Comparison of ENCODE assay signal across 1 cellular context in the genomic region with DNA sequence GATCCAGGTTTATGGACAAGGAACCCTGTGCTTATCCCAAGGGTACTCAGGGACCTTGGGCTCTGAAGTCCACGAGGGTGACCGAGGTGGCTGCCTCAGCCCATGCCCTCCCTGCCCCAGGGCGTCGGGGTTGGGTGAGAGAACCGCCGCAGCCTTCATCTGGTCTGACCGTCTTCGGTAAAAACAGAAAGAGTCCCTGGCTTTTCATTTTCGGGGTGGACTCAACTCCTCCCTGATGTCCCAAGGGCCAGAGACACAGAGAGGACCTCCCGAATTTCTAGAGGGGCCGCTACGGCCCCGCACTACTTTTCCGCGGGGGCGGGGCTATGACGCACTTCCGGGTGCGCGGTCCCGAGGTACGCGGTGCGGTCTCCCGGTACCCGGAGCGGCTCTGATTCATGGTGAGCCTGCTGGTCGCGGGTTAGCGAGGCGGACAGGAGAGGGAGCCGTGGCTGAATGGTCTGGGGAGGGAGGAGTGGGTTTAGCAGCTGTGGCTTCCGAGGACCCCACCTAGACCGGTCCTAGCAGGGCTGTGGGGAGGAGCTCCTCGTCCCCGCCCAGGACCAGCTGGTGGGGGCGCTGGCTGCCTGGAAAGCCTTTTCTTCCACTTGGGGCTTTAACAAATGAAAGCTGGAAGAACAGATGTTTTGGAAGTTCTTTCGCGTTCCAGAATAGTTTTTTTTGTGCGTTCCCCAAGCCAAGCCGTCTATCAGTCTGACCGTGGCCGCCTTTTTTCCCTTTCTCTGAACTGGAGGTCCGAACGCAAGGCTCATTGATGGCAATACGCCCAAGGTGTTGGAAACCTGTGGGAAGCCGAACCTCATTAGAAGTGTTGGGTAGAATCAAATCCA.
TF ChIP-seq lines count a peak whose summit lies in the region.

A gene (plus strand): TSS at position 334 of the 851 bp plus-strand sequence. CDS start 7,233 bp downstream, outside the sequence.

TF ChIP-seq in HepG2, 621 proteins besides CTCF, POLR2A, EP300 and RAD21 (continued from another document and continues in another):
- no peak for TF ChIP-seq CEBPB (IDR thresholded peaks at IDR 0.05; ENCODE audit: borderline replicate concordance, low read depth, low read length)
- TF ChIP-seq, protein P1, sequence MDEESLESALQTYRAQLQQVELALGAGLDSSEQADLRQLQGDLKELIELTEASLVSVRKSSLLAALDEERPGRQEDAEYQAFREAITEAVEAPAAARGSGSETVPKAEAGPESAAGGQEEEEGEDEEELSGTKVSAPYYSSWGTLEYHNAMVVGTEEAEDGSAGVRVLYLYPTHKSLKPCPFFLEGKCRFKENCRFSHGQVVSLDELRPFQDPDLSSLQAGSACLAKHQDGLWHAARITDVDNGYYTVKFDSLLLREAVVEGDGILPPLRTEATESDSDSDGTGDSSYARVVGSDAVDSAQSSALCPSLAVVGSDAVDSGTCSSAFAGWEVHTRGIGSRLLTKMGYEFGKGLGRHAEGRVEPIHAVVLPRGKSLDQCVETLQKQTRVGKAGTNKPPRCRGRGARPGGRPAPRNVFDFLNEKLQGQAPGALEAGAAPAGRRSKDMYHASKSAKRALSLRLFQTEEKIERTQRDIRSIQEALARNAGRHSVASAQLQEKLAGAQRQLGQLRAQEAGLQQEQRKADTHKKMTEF (CRISPR knock-in tag; IDR thresholded peaks at IDR 0.05) = peak; percentile 46; the same call in 1 of the 2 replicates
- TF ChIP-seq HDAC2 (CRISPR knock-in tag; IDR thresholded peaks at IDR 0.05) = peak; percentile 59; the same call in 1 of the 2 replicates
- TF ChIP-seq MAZ (IDR thresholded peaks at IDR 0.05; ENCODE audit: borderline replicate concordance, low read depth, low read length) = no peak
- TF ChIP-seq MAZ (CRISPR knock-in tag; IDR thresholded peaks at IDR 0.05; ENCODE audit: low read depth) = peak; percentile 60
- peak; percentile 41; the same call in 1 of the 2 replicates for TF ChIP-seq ZNF256 (CRISPR knock-in tag; conservative IDR thresholded peaks at IDR 0.05)
- TF ChIP-seq ZNF550 (CRISPR knock-in tag; IDR thresholded peaks at IDR 0.05; ENCODE audit: borderline replicate concordance) = no peak
- TF ChIP-seq ZNF451 (CRISPR knock-in tag; IDR thresholded peaks at IDR 0.05) = peak; percentile 61; the same call in 1 of the 2 replicates
- 0 out of 2 replicates have a peak, but pooled peaks have one; percentile 60 for TF ChIP-seq PCBP1 (IDR thresholded peaks at IDR 0.05; ENCODE audit: borderline replicate concordance, low read depth, low read length)
- TF ChIP-seq HDAC1 (CRISPR knock-in tag; IDR thresholded peaks at IDR 0.05) = peak; percentile 85
- peak; percentile 25; the same call in 1 of the 2 replicates for TF ChIP-seq HCFC1 (IDR thresholded peaks at IDR 0.05; ENCODE audit: low read depth, low read length)
- peak; percentile 56; the same call in 1 of the 2 replicates for TF ChIP-seq ZNF329 (CRISPR knock-in tag; IDR thresholded peaks at IDR 0.05; ENCODE audit: low read depth)
- TF ChIP-seq RFX5 (IDR thresholded peaks at IDR 0.05; ENCODE audit: low read depth, low read length) = 0 out of 2 replicates have a peak, but pooled peaks have one; percentile 28
- 0 out of 2 replicates have a peak, but pooled peaks have one; percentile 3 for TF ChIP-seq CEBPG (CRISPR knock-in tag; IDR thresholded peaks at IDR 0.05)
- 0 out of 2 replicates have a peak, but pooled peaks have one; percentile 53 for TF ChIP-seq DNMT3B (CRISPR knock-in tag; conservative IDR thresholded peaks at IDR 0.05)
- TF ChIP-seq, protein P2, sequence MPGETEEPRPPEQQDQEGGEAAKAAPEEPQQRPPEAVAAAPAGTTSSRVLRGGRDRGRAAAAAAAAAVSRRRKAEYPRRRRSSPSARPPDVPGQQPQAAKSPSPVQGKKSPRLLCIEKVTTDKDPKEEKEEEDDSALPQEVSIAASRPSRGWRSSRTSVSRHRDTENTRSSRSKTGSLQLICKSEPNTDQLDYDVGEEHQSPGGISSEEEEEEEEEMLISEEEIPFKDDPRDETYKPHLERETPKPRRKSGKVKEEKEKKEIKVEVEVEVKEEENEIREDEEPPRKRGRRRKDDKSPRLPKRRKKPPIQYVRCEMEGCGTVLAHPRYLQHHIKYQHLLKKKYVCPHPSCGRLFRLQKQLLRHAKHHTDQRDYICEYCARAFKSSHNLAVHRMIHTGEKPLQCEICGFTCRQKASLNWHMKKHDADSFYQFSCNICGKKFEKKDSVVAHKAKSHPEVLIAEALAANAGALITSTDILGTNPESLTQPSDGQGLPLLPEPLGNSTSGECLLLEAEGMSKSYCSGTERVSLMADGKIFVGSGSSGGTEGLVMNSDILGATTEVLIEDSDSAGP (CRISPR knock-in tag; IDR thresholded peaks at IDR 0.05; ENCODE audit: borderline replicate concordance) = peak; percentile 68; the same call in 1 of the 2 replicates
- peak; percentile 84; the same call in 1 of the 2 replicates for TF ChIP-seq KMT2B (CRISPR knock-in tag; IDR thresholded peaks at IDR 0.05)
- TF ChIP-seq SRSF1 (optimal IDR thresholded peaks at IDR 0.05; ENCODE audit: low read depth, low read length) = peak; percentile 74
- TF ChIP-seq, protein P3, sequence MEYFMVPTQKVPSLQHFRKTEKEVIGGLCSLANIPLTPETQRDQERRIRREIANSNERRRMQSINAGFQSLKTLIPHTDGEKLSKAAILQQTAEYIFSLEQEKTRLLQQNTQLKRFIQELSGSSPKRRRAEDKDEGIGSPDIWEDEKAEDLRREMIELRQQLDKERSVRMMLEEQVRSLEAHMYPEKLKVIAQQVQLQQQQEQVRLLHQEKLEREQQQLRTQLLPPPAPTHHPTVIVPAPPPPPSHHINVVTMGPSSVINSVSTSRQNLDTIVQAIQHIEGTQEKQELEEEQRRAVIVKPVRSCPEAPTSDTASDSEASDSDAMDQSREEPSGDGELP (IDR thresholded peaks at IDR 0.05; ENCODE audit: borderline replicate concordance, low read depth) = peak; percentile 96
- peak; percentile 89 for TF ChIP-seq ELF1 (CRISPR knock-in tag; IDR thresholded peaks at IDR 0.05)
- TF ChIP-seq, protein P4, sequence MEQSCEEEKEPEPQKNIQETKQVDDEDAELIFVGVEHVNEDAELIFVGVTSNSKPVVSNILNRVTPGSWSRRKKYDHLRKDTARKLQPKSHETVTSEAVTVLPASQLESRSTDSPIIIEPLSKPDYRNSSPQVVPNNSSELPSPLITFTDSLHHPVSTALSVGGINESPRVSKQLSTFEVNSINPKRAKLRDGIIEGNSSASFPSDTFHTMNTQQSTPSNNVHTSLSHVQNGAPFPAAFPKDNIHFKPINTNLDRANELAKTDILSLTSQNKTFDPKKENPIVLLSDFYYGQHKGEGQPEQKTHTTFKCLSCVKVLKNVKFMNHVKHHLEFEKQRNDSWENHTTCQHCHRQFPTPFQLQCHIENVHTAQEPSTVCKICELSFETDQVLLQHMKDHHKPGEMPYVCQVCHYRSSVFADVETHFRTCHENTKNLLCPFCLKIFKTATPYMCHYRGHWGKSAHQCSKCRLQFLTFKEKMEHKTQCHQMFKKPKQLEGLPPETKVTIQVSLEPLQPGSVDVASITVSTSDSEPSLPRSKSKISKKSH (CRISPR knock-in tag; IDR thresholded peaks at IDR 0.05; ENCODE audit: borderline replicate concordance) = 0 out of 2 replicates have a peak, but pooled peaks have one; percentile 38
- TF ChIP-seq, protein P5, sequence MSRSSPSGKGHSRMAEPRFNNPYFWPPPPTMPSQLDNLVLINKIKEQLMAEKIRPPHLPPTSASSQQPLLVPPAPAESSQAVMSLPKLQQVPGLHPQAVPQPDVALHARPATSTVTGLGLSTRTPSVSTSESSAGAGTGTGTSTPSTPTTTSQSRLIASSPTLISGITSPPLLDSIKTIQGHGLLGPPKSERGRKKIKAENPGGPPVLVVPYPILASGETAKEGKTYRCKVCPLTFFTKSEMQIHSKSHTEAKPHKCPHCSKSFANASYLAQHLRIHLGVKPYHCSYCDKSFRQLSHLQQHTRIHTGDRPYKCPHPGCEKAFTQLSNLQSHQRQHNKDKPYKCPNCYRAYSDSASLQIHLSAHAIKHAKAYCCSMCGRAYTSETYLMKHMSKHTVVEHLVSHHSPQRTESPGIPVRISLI (CRISPR knock-in tag; IDR thresholded peaks at IDR 0.05; ENCODE audit: borderline replicate concordance) = no peak
- TF ChIP-seq ZSCAN29 (CRISPR knock-in tag; conservative IDR thresholded peaks at IDR 0.05) = no peak
- TF ChIP-seq, protein P6, sequence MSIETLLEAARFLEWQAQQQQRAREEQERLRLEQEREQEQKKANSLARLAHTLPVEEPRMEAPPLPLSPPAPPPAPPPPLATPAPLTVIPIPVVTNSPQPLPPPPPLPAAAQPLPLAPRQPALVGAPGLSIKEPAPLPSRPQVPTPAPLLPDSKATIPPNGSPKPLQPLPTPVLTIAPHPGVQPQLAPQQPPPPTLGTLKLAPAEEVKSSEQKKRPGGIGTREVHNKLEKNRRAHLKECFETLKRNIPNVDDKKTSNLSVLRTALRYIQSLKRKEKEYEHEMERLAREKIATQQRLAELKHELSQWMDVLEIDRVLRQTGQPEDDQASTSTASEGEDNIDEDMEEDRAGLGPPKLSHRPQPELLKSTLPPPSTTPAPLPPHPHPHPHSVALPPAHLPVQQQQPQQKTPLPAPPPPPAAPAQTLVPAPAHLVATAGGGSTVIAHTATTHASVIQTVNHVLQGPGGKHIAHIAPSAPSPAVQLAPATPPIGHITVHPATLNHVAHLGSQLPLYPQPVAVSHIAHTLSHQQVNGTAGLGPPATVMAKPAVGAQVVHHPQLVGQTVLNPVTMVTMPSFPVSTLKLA (IDR thresholded peaks at IDR 0.05) = no peak
- TF ChIP-seq PHF20 (CRISPR knock-in tag; IDR thresholded peaks at IDR 0.05) = peak; percentile 86
- TF ChIP-seq, protein P7, sequence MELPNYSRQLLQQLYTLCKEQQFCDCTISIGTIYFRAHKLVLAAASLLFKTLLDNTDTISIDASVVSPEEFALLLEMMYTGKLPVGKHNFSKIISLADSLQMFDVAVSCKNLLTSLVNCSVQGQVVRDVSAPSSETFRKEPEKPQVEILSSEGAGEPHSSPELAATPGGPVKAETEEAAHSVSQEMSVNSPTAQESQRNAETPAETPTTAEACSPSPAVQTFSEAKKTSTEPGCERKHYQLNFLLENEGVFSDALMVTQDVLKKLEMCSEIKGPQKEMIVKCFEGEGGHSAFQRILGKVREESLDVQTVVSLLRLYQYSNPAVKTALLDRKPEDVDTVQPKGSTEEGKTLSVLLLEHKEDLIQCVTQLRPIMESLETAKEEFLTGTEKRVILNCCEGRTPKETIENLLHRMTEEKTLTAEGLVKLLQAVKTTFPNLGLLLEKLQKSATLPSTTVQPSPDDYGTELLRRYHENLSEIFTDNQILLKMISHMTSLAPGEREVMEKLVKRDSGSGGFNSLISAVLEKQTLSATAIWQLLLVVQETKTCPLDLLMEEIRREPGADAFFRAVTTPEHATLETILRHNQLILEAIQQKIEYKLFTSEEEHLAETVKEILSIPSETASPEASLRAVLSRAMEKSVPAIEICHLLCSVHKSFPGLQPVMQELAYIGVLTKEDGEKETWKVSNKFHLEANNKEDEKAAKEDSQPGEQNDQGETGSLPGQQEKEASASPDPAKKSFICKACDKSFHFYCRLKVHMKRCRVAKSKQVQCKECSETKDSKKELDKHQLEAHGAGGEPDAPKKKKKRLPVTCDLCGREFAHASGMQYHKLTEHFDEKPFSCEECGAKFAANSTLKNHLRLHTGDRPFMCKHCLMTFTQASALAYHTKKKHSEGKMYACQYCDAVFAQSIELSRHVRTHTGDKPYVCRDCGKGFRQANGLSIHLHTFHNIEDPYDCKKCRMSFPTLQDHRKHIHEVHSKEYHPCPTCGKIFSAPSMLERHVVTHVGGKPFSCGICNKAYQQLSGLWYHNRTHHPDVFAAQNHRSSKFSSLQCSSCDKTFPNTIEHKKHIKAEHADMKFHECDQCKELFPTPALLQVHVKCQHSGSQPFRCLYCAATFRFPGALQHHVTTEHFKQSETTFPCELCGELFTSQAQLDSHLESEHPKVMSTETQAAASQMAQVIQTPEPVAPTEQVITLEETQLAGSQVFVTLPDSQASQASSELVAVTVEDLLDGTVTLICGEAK (IDR thresholded peaks at IDR 0.05) = no peak
- TF ChIP-seq, protein P7 (CRISPR knock-in tag; IDR thresholded peaks at IDR 0.05) = peak; percentile 62
- peak; percentile 10; the same call in 1 of the 2 replicates for TF ChIP-seq NCOA2 (CRISPR knock-in tag; IDR thresholded peaks at IDR 0.05)
- 0 out of 2 replicates have a peak, but pooled peaks have one; percentile 56 for TF ChIP-seq FOXC1 (CRISPR knock-in tag; IDR thresholded peaks at IDR 0.05; ENCODE audit: borderline replicate concordance)
- TF ChIP-seq, protein P8, sequence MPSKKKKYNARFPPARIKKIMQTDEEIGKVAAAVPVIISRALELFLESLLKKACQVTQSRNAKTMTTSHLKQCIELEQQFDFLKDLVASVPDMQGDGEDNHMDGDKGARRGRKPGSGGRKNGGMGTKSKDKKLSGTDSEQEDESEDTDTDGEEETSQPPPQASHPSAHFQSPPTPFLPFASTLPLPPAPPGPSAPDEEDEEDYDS (CRISPR knock-in tag; IDR thresholded peaks at IDR 0.05) = no peak; the same call in none of the 2 replicates
